In the genomic region with DNA sequence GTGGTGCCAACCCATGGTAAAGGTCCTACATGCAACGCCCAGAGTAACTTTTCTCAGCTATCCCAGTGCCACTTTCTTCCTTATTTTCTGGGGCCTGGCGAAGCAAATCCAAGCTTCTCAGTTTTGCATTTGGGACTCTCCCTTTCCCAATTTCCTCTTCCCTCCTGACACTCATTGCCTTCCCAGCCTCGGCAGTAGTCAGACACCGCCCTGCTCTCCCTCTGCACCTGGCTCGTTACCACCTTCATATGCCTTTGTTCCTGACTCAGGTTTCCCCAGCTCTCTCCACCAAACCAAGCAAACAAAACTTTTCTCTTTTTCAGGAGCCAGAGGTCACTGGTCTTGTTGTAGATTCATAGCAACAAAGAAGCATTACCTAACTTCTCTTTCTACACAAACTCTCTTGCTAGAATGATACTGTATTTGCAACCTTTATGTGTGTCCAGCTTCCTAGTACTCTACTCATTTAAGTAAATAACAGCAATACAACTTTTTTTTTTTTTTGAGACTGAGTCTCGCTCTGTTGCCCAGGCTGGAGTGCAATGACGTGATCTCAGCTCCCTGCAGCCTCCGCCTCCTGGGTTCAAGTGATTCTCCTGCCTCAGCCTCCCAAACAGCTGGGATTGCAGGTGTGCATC, we compare ENCODE assay signal across 16 cellular contexts. TPM values are rescaled to one million over a fixed set of nuclear protein-coding genes. Genes with fewer than 3 reads are reported as not detected.
DNase-seq lines count a peak whose midpoint lies in the region; ATAC-seq and TF ChIP-seq lines count a peak whose summit lies in the region.
"Had no signal": no experiment of that assay in that cellular context is flagged by ENCODE, and none has a peak within 500 bp of the region (broad histone marks: within the 10 kb centered on the region; RNA-seq: fewer than 3 reads in every experiment).

No MANE protein-coding gene starts in this region.

- no peaks in the 10 kb centered on the region for H4K20me1 ChIP-seq in OCI-LY3 (ENCODE audit: insufficient read depth, low read length)

- H3K4me1 Mint-ChIP-seq in activated naive CD4-positive, alpha-beta T cell treated with anti-CD3 and anti-CD28 coated beads for 36 hours (ENCODE audit: low read depth): peaks cover 85% of the 10 kb centered on the region
- peaks cover 76% of the 10 kb centered on the region for H3K4me1 Mint-ChIP-seq in stimulated activated memory B cell treated with anti-CD40 and anti-IgM and Interleukin-4, amounts not matched to agents 10 μg/mL and 1 μg/mL and 100 μg/mL, for 72 hours
- H3K4me1 Mint-ChIP-seq in Caco-2 (ENCODE audit: low read depth, unreplicated experiment): no peaks in the 10 kb centered on the region

- peaks cover 3% of the 10 kb centered on the region for H3K36me3 ChIP-seq in OCI-LY3 (replicated peaks; ENCODE audit: low read depth, low read length)
- H3K36me3 ChIP-seq in colonic mucosa: no peaks in the 10 kb centered on the region
- no peaks in the 10 kb centered on the region for H3K36me3 ChIP-seq in sigmoid colon
- no peaks in the 10 kb centered on the region for H3K36me3 ChIP-seq in Caco-2 (ENCODE audit: control insufficient read depth, insufficient read depth, low read length)

- H3K4me3 ChIP-seq in OCI-LY3 (ENCODE audit: low read length) (peak overlapping the region; percentile 29; the same call in 1 of the 2 replicates), colonic mucosa (no peak overlapping the region), sigmoid colon (no peak overlapping the region), Caco-2 (ENCODE audit: low read depth, low read length) (no peak overlapping the region)
- H3K4me3 ChIP-seq: testis had no signal

- peaks cover 3% of the 10 kb centered on the region for H3K36me3 Mint-ChIP-seq in activated naive CD4-positive, alpha-beta T cell treated with anti-CD3 and anti-CD28 coated beads for 36 hours (ENCODE audit: low read depth)
- no peaks in the 10 kb centered on the region for H3K36me3 Mint-ChIP-seq in stimulated activated memory B cell treated with anti-CD40 and anti-IgM and Interleukin-4, amounts not matched to agents 10 μg/mL and 1 μg/mL and 100 μg/mL, for 72 hours
- H3K36me3 Mint-ChIP-seq in Caco-2 (ENCODE audit: insufficient read depth, unreplicated experiment): peaks cover 15% of the 10 kb centered on the region

- BruUV-seq in Caco-2 (replicated peaks; lab: Mats Ljungman, UMichigan): no TSS peak

- peak overlapping the region; percentile 95 for H3K27ac ChIP-seq in OCI-LY3 (ENCODE audit: low read length)
- H3K27ac ChIP-seq in colonic mucosa: peak overlapping the region; percentile 73
- no peak overlapping the region for H3K27ac ChIP-seq in sigmoid colon
- H3K27ac ChIP-seq: testis had no signal

- TF ChIP-seq CTCF in OCI-LY3 (IDR thresholded peaks at IDR 0.05; ENCODE audit: low read depth, low read length) (no peak), colonic mucosa (IDR thresholded peaks at IDR 0.05) (no peak), sigmoid colon (IDR thresholded peaks at IDR 0.05) (no peak), Caco-2 (IDR thresholded peaks at IDR 0.05; ENCODE audit: insufficient read depth in 1 of 2, low read depth in 1 of 2, low read length in 1 of 2, severe bottlenecking in 1 of 2, unreplicated experiment in 1 of 2) (no peak)

- intact Hi-C loops in activated naive CD4-positive, alpha-beta T cell treated with anti-CD3 and anti-CD28 coated beads for 36 hours (cut with micrococcal nuclease): loop anchor here (2.0 kb wide), 2 partner anchors 51 to 353 kb away; no protein-coding TSS in a partner anchor
- intact Hi-C loops in colonic mucosa (cut with DNase I): no loop called here
- intact Hi-C loops in sigmoid colon (cut with DNase I): no loop called here
- intact Hi-C loops in Caco-2 (cut with micrococcal nuclease; ENCODE audit: unreplicated experiment): no loop called here

- H3K4me3 Mint-ChIP-seq in activated naive CD4-positive, alpha-beta T cell treated with anti-CD3 and anti-CD28 coated beads for 36 hours: no peak overlapping the region
- no peak overlapping the region for H3K4me3 Mint-ChIP-seq in stimulated activated memory B cell treated with anti-CD40 and anti-IgM and Interleukin-4, amounts not matched to agents 10 μg/mL and 1 μg/mL and 100 μg/mL, for 72 hours
- no peak overlapping the region for H3K4me3 Mint-ChIP-seq in Caco-2 (ENCODE audit: unreplicated experiment)
- H3K4me3 Mint-ChIP-seq: HFFc6 had no signal

- H3K27me3 ChIP-seq in OCI-LY3 (ENCODE audit: low read depth, low read length): no peaks in the 10 kb centered on the region
- H3K27me3 ChIP-seq in colonic mucosa: no peaks in the 10 kb centered on the region
- H3K27me3 ChIP-seq in sigmoid colon: no peaks in the 10 kb centered on the region
- no peaks in the 10 kb centered on the region for H3K27me3 ChIP-seq in Caco-2 (replicated peaks; ENCODE audit: control insufficient read depth, insufficient read depth, low read length)
- H3K27me3 ChIP-seq: testis had no signal

- no peaks in the 10 kb centered on the region for H3K27me3 Mint-ChIP-seq in activated naive CD4-positive, alpha-beta T cell treated with anti-CD3 and anti-CD28 coated beads for 36 hours (ENCODE audit: low read depth)
- H3K27me3 Mint-ChIP-seq in stimulated activated memory B cell treated with anti-CD40 and anti-IgM and Interleukin-4, amounts not matched to agents 10 μg/mL and 1 μg/mL and 100 μg/mL, for 72 hours: no peaks in the 10 kb centered on the region
- no peaks in the 10 kb centered on the region for H3K27me3 Mint-ChIP-seq in Caco-2 (ENCODE audit: insufficient read depth, unreplicated experiment)

- H3K9ac ChIP-seq in OCI-LY3 (ENCODE audit: low read length): no peak overlapping the region; the same call in 1 of the 2 replicates
- H3K9ac ChIP-seq in colonic mucosa (ENCODE audit: low read depth in 2 of 2, low read length in 2 of 2): peak overlapping the region in 1 of 2 donors; percentile 3

- H3K27ac Mint-ChIP-seq in activated naive CD4-positive, alpha-beta T cell treated with anti-CD3 and anti-CD28 coated beads for 36 hours: peak overlapping the region; percentile 91
- H3K27ac Mint-ChIP-seq in stimulated activated memory B cell treated with anti-CD40 and anti-IgM and Interleukin-4, amounts not matched to agents 10 μg/mL and 1 μg/mL and 100 μg/mL, for 72 hours: peak overlapping the region; percentile 91
- H3K27ac Mint-ChIP-seq in Caco-2 (ENCODE audit: unreplicated experiment): no peak overlapping the region
- H3K27ac Mint-ChIP-seq: HFFc6 had no signal

- H3K79me2 ChIP-seq in OCI-LY3 (ENCODE audit: low read length): peaks cover 3% of the 10 kb centered on the region

- H2AFZ ChIP-seq in OCI-LY3 (ENCODE audit: low read depth, low read length): no peak overlapping the region

- no peak for TF ChIP-seq EP300 in sigmoid colon (IDR thresholded peaks at IDR 0.05)

- H3K9me3 Mint-ChIP-seq in activated naive CD4-positive, alpha-beta T cell treated with anti-CD3 and anti-CD28 coated beads for 36 hours: no peaks in the 10 kb centered on the region
- no peaks in the 10 kb centered on the region for H3K9me3 Mint-ChIP-seq in stimulated activated memory B cell treated with anti-CD40 and anti-IgM and Interleukin-4, amounts not matched to agents 10 μg/mL and 1 μg/mL and 100 μg/mL, for 72 hours
- no peaks in the 10 kb centered on the region for H3K9me3 Mint-ChIP-seq in Caco-2 (ENCODE audit: unreplicated experiment)
- H3K9me3 Mint-ChIP-seq: HFFc6 had no signal

- H3K4me1 ChIP-seq in OCI-LY3 (ENCODE audit: low read length) (peaks cover 73% of the 10 kb centered on the region), colonic mucosa (peaks cover 7% of the 10 kb centered on the region), sigmoid colon (peaks cover 0 to under 1% (median 0%) of the 10 kb centered on the region in 4 donors), Caco-2 (no peaks in the 10 kb centered on the region)
- H3K4me1 ChIP-seq: testis had no signal

- 21 to 72% methylated on average over 8 of the region's 8 CpGs for WGBS in sigmoid colon, 2 donors

- H3K9me3 ChIP-seq in OCI-LY3 (ENCODE audit: insufficient read depth, low read length): no peaks in the 10 kb centered on the region
- no peaks in the 10 kb centered on the region for H3K9me3 ChIP-seq in colonic mucosa
- no peaks in the 10 kb centered on the region for H3K9me3 ChIP-seq in sigmoid colon
- H3K9me3 ChIP-seq in Caco-2: no peaks in the 10 kb centered on the region
- H3K9me3 ChIP-seq: testis had no signal

- CTCF ChIA-PET in activated naive CD4-positive, alpha-beta T cell treated with anti-CD3 and anti-CD28 coated beads for 36 hours (lab: Charles Lee): interaction anchor here (1.1 to 4.4 kb wide), 4 partner anchors 10 to 23 kb away, joined by 3 to 31 read pairs (median 12); no protein-coding TSS in a partner anchor
- CTCF ChIA-PET in Caco-2 (lab: Charles Lee): no interaction called here

- no peak for DNase-seq in activated naive CD4-positive, alpha-beta T cell treated with anti-CD3 and anti-CD28 coated beads for 36 hours
- DNase-seq in activated naive CD4-positive, alpha-beta T cell (lab: John Stamatoyannopoulos, UW): no peak
- DNase-seq in colonic mucosa: peak; percentile 72
- no peak for DNase-seq in HuH-7 (ENCODE audit: low spot score)
- no peak for DNase-seq in sigmoid colon
- DNase-seq in Caco-2: no peak
- DNase-seq: activated CD4-positive, CD25-positive, alpha-beta regulatory T cell treated with anti-CD3 and anti-CD28 coated beads, Interleukin-2, amount 50 U/mL, for 72 hours; HFFc6; NCI-H1436; NCI-H446 treated with DMSO at 0.1 percent for 48 hours; SHP77; stimulated activated CD4-positive, alpha-beta T cell treated with anti-CD3 and anti-CD28 coated beads, Interleukin-1b, Interleukin-23, amount 100 ng/mL, for 48 hours; testis had no signal

- ATAC-seq in stimulated activated memory B cell treated with anti-CD40 and anti-IgM and Interleukin-4, amounts not matched to agents 10 μg/mL and 1 μg/mL and 100 μg/mL, for 72 hours: no peak
- ATAC-seq: sciatic nerve had no signal

- H3K4me2 ChIP-seq in OCI-LY3 (ENCODE audit: low read length): peak overlapping the region; percentile 82

- TF ChIP-seq POLR2A in sigmoid colon (IDR thresholded peaks at IDR 0.05): no peak

- POLR2A ChIA-PET in Caco-2 (lab: Charles Lee): no interaction called here

RNA-seq across cellular contexts. Expression of a gene that starts 9.0 kb away (rescaled TPM):
- total RNA-seq in activated naive CD4-positive, alpha-beta T cell treated with anti-CD3 and anti-CD28 coated beads for 36 hours: 10 to 100 TPM; 75.8 to 82.7 TPM
- total RNA-seq in colonic mucosa (1 to 10 TPM; 4.3 to 4.9 TPM), sigmoid colon (1 to 10 TPM in 3 of 4 donors, under 1 TPM in 1; 0.71 to 4.9 (median 1.2) TPM), Caco-2 (2022) (0.57 and 0.65 TPM in 2 replicates)
- polyA plus RNA-seq in sigmoid colon: 1 to 10 TPM; 3.6 to 9.2 (median 8.3) TPM

RNA-seq across cellular contexts. Expression of a gene that starts 52.0 kb away (rescaled TPM):
- total RNA-seq in activated naive CD4-positive, alpha-beta T cell treated with anti-CD3 and anti-CD28 coated beads for 36 hours: 10 to 100 TPM; 25.8 to 26.2 TPM
- total RNA-seq in colonic mucosa (10 to 100 TPM; 16.0 to 26.8 TPM), sigmoid colon (10 to 100 TPM; 31.3 to 35.0 (median 31.9) TPM), Caco-2 (2022) (28.3 and 28.4 TPM in 2 replicates)
- polyA plus RNA-seq in sigmoid colon: 10 to 100 TPM; 15.6 to 18.6 (median 17.6) TPM

Comparison
In these comparisons a context has a peak if more than half of its experiments do, and no peak if none do; other contexts are left out.
1. H3K27ac ChIP-seq: peak in OCI-LY3 (single experiment) and colonic mucosa (single experiment); none in sigmoid colon (0 of 4).
2. RNA of a gene that starts 9.0 kb away (total RNA-seq): 75.8 to 82.7 TPM in activated naive CD4-positive, alpha-beta T cell treated with anti-CD3 and anti-CD28 coated beads for 36 hours; 4.3 to 4.9 TPM in colonic mucosa, 0.71 to 4.9 TPM in sigmoid colon and 0.57 to 0.65 TPM in Caco-2; every median in the first group is over 10 times any median in the second.